ENCODE assay signal across 27 cellular contexts in the genomic region with DNA sequence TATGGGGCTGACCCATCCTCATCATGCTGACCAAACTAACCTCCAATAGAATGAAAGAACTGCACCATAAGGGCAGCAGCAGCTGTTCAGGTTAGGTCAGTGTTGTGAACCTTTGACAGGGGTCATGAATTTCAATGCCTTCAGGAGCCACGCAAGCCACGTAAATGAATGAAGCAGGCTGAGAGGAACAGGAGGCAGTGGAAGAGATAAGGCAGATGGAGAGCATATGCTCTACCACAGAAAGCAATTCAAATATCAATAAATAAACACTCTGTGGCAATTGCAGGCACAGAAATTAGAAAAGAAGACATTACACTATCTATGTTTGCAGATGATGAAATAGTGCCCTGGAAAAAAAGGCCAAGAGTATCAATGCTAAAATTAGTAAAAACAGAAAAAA. TPM values are rescaled to one million over a fixed set of nuclear protein-coding genes. Genes with fewer than 3 reads are reported as not detected.
DNase-seq lines count a peak whose midpoint lies in the region; ATAC-seq and TF ChIP-seq lines count a peak whose summit lies in the region.
"Had no signal": no experiment of that assay in that cellular context is flagged by ENCODE, and none has a peak within 500 bp of the region (broad histone marks: within the 10 kb centered on the region; RNA-seq: fewer than 3 reads in every experiment).

No MANE protein-coding gene starts in this region.

- H3K36me3 Mint-ChIP-seq in type B pancreatic cell = no peaks in the 10 kb centered on the region
- H3K36me3 Mint-ChIP-seq: activated naive CD8-positive, alpha-beta T cell; naive B cell had no signal

- peak overlapping the region; percentile 53 for H3K27ac Mint-ChIP-seq in type B pancreatic cell
- H3K27ac Mint-ChIP-seq: activated naive CD8-positive, alpha-beta T cell; activated T-helper 17 cell treated with anti-CD3 and anti-CD28 coated beads, Interleukin-2, amount 50 U/mL, for 72 hours; naive B cell had no signal

- H3K4me3 Mint-ChIP-seq in type B pancreatic cell = no peak overlapping the region
- H3K4me3 Mint-ChIP-seq: activated naive CD8-positive, alpha-beta T cell; activated T-helper 17 cell treated with anti-CD3 and anti-CD28 coated beads, Interleukin-2, amount 50 U/mL, for 72 hours; naive B cell had no signal

- no peaks in the 10 kb centered on the region for H3K27me3 Mint-ChIP-seq in type B pancreatic cell

- DNase-seq in NCI-H748 (lab: John Stamatoyannopoulos, UW; ENCODE audit: unreplicated experiment) (peak; percentile 50), NCI-H748 treated with DMSO at 0.1 percent for 48 hours (lab: John Stamatoyannopoulos, UW) (no peak), RPMI7951 (ENCODE audit: low read depth) (peak; percentile 70), fibroblast of mammary gland (ENCODE audit: low read depth) (peak; percentile 31), type B pancreatic cell (ENCODE audit: extremely low spot score, unreplicated experiment) (no peak)
- DNase-seq in activated CD4-positive, alpha-beta T cell treated with anti-CD3 and anti-CD28 coated beads, Interleukin-2, amount 50 U/mL, for 1 hour = no peak
- DNase-seq: activated CD4-positive, alpha-beta T cell treated with anti-CD3 and anti-CD28 coated beads, Interleukin-2, amount 50 U/mL, for 4 hours; activated CD8-positive, alpha-beta memory T cell treated with anti-CD3 and anti-CD28 coated beads, Interleukin-2, amount 50 U/mL, for 48 hours; AML-193; central memory CD4-positive, alpha-beta T cell; DND-41; H7; heart left ventricle; left cardiac atrium; naive B cell; NCI-H1092; NCI-H2081 treated with DMSO at 0.1 percent for 48 hours; NCI-H446 treated with DMSO at 0.1 percent for 48 hours; occipital lobe; T1000; upper lobe of right lung had no signal

- no peak overlapping the region for H3K4me3 ChIP-seq in fibroblast of mammary gland (ENCODE audit: control insufficient read depth, low read depth, low read length)
- H3K4me3 ChIP-seq: heart left ventricle, skin epidermis, upper lobe of right lung had no signal

- no peak for ATAC-seq in GM19395 (IDR thresholded peaks at IDR 0.05; ENCODE audit: unreplicated experiment)
- ATAC-seq in HG02973 (IDR thresholded peaks at IDR 0.05; ENCODE audit: unreplicated experiment) = no peak
- ATAC-seq: activated T-helper 17 cell treated with anti-CD3 and anti-CD28 coated beads, Interleukin-2, amount 50 U/mL, for 72 hours; heart left ventricle; left cardiac atrium; upper lobe of right lung had no signal

- TF ChIP-seq CTCF in fibroblast of mammary gland (conservative IDR thresholded peaks at IDR 0.05; ENCODE audit: control insufficient read depth, insufficient read depth, low read depth, low read length) (no peak), type B pancreatic cell (conservative IDR thresholded peaks at IDR 0.05) (no peak)

- peaks cover 5% of the 10 kb centered on the region for H3K4me1 Mint-ChIP-seq in type B pancreatic cell (ENCODE audit: unreplicated experiment)
- H3K4me1 Mint-ChIP-seq: activated T-helper 17 cell treated with anti-CD3 and anti-CD28 coated beads, Interleukin-2, amount 50 U/mL, for 72 hours; naive B cell had no signal

- H3K9me3 Mint-ChIP-seq in type B pancreatic cell = no peaks in the 10 kb centered on the region
- H3K9me3 Mint-ChIP-seq: activated T-helper 17 cell treated with anti-CD3 and anti-CD28 coated beads, Interleukin-2, amount 50 U/mL, for 72 hours; naive B cell had no signal

RNA-seq across cellular contexts. Expression of a gene that starts 56.3 kb away (rescaled TPM):
- 57.7 and 79.7 TPM in 2 replicates for total RNA-seq in RPMI7951 (2014; rRNA removed; shearing (Covaris generic))
- 75.1 and 347 TPM in 2 replicates for total RNA-seq in type B pancreatic cell (ENCODE audit: low replicate concordance)
- total RNA-seq: activated T-helper 17 cell treated with anti-CD3 and anti-CD28 coated beads, Interleukin-2, amount 50 U/mL, for 72 hours; dermis microvascular lymphatic vessel endothelial cell had no signal

Comparison
In these comparisons a context has a peak if more than half of its experiments do, and no peak if none do; other contexts are left out.
1. DNase-seq: peak in NCI-H748 (single experiment), RPMI7951 (single experiment) and fibroblast of mammary gland (single experiment); none in NCI-H748 treated with DMSO at 0.1 percent for 48 hours (single experiment), type B pancreatic cell (single experiment) and activated CD4-positive, alpha-beta T cell treated with anti-CD3 and anti-CD28 coated beads, Interleukin-2, amount 50 U/mL, for 1 hour (single experiment).